ENCODE assay signal across 10 cellular contexts in genomic region chr14:74571441-74571841, GRCh38. TPM values are rescaled to one million over a fixed set of nuclear protein-coding genes. Genes with fewer than 3 reads are reported as not detected.
DNase-seq lines count a peak whose midpoint lies in the region; ATAC-seq and TF ChIP-seq lines count a peak whose summit lies in the region.
"Had no signal": no experiment of that assay in that cellular context is flagged by ENCODE, and none has a peak within 500 bp of the region (broad histone marks: within the 10 kb centered on the region; RNA-seq: fewer than 3 reads in every experiment).

No MANE protein-coding gene starts in this region.

- H3K4me2 ChIP-seq in mesenchymal stem cell (ENCODE audit: low read length, poor library complexity, severe bottlenecking) = peak overlapping the region; percentile 49

- H2BK15ac ChIP-seq in mesenchymal stem cell (ENCODE audit: low read depth, poor library complexity, severe bottlenecking) = no peak overlapping the region

- H3K4ac ChIP-seq in mesenchymal stem cell (ENCODE audit: low read depth in 1 of 2, low read length in 2 of 2) = peak overlapping the region in 1 of 2 experiments; percentile 75

- H2AK5ac ChIP-seq in mesenchymal stem cell (ENCODE audit: low read length, severe bottlenecking) = peak overlapping the region; percentile 96

- H3K27me3 ChIP-seq in brain microvascular endothelial cell (replicated peaks) (no peaks in the 10 kb centered on the region), mesenchymal stem cell (ENCODE audit: control insufficient read depth in 1 of 2, insufficient read depth in 1 of 2, low read length in 2 of 2) (no peaks in the 10 kb centered on the region), tibial nerve (no peaks in the 10 kb centered on the region), H7 (ENCODE audit: control insufficient read depth, insufficient read depth, low read length) (no peaks in the 10 kb centered on the region)

- TF ChIP-seq CTCF in brain microvascular endothelial cell (IDR thresholded peaks at IDR 0.05; ENCODE audit: low read depth, low read length, missing control alignments) = no peak
- no peak for TF ChIP-seq CTCF in tibial nerve (IDR thresholded peaks at IDR 0.05)
- no peak for TF ChIP-seq CTCF in GM13976 (IDR thresholded peaks at IDR 0.05; ENCODE audit: borderline replicate concordance, control extremely low read depth, extremely low read depth, insufficient read depth, missing control alignments)

- in situ Hi-C loops in brain microvascular endothelial cell (cut with HindIII; ENCODE audit: low pct_ligation_motif_present, low sequenced_read_pairs) = no loop called here
- in situ Hi-C loops in GM13976 (cut with MboI; ENCODE audit: low sequenced_read_pairs, unreplicated experiment) = no loop called here

- under 1% methylated on average over 7 of the region's 9 CpGs for WGBS in mesenchymal stem cell
- whole genome bisulfite sequencing in tibial nerve, 2 donors = 7 to 16% methylated on average over 9 of the region's 9 CpGs

- H3K18ac ChIP-seq in mesenchymal stem cell (ENCODE audit: low read depth in 1 of 2, low read length in 2 of 2) = peak overlapping the region; percentile 92 to 94

- H2BK120ac ChIP-seq in mesenchymal stem cell (ENCODE audit: low read depth, low read length) = peak overlapping the region; percentile 69

- H3K23ac ChIP-seq in mesenchymal stem cell (ENCODE audit: low read length in 2 of 2) = no peak overlapping the region

- TF ChIP-seq POLR2A in tibial nerve (IDR thresholded peaks at IDR 0.05) = no peak

- H2BK5ac ChIP-seq in mesenchymal stem cell (ENCODE audit: low read depth, low read length, poor library complexity, severe bottlenecking) = peak overlapping the region; percentile 99

- ATAC-seq in HG02588 (IDR thresholded peaks at IDR 0.05; ENCODE audit: unreplicated experiment) = no peak
- ATAC-seq: left lobe of liver had no signal

- H3K4me1 ChIP-seq in mesenchymal stem cell (ENCODE audit: control insufficient read depth, insufficient read depth, low read depth, low read length) (peaks cover 61% of the 10 kb centered on the region), tibial nerve (peaks cover 0 to 99% (median 45%) of the 10 kb centered on the region in 4 donors)

- peak overlapping the region; percentile 88 to 93 for H2BK12ac ChIP-seq in mesenchymal stem cell (ENCODE audit: low read length in 2 of 2)

- TF ChIP-seq EP300 in tibial nerve (IDR thresholded peaks at IDR 0.05) = no peak

- H3K4me3 ChIP-seq in brain microvascular endothelial cell (ENCODE audit: low read depth, low read length) = no peak overlapping the region
- H3K4me3 ChIP-seq in mesenchymal stem cell (ENCODE audit: insufficient read depth in 1 of 2, low read depth in 1 of 2, low read length in 2 of 2) = peak overlapping the region in 1 of 2 experiments; percentile 56
- H3K4me3 ChIP-seq in tibial nerve = peak overlapping the region in 1 of 4 donors; percentile 33
- no peak overlapping the region for H3K4me3 ChIP-seq in H7 (ENCODE audit: insufficient read depth, low read depth, low read length)

- H2AFZ ChIP-seq in mesenchymal stem cell (ENCODE audit: low read depth, low read length) = no peak overlapping the region

- H3K36me3 ChIP-seq in brain microvascular endothelial cell (replicated peaks) = no peaks in the 10 kb centered on the region
- peaks cover 33 to 36% of the 10 kb centered on the region in 2 experiments for H3K36me3 ChIP-seq in mesenchymal stem cell (ENCODE audit: control insufficient read depth in 1 of 2, insufficient read depth in 2 of 2, low read depth in 1 of 2, low read length in 2 of 2)
- no peaks in the 10 kb centered on the region for H3K36me3 ChIP-seq in tibial nerve
- no peaks in the 10 kb centered on the region for H3K36me3 ChIP-seq in H7 (replicated peaks; ENCODE audit: control insufficient read depth, insufficient read depth, low read length)

- H4K8ac ChIP-seq in mesenchymal stem cell (ENCODE audit: low read length) = peak overlapping the region; percentile 52

- H3K79me1 ChIP-seq in mesenchymal stem cell (replicated peaks; ENCODE audit: low read length, poor library complexity, severe bottlenecking) = peaks cover 6% of the 10 kb centered on the region

- peak overlapping the region; percentile 83 for H4K91ac ChIP-seq in mesenchymal stem cell (ENCODE audit: low read length)

- H3K9me3 ChIP-seq in mesenchymal stem cell (ENCODE audit: control insufficient read depth, low read length) = no peaks in the 10 kb centered on the region
- no peaks in the 10 kb centered on the region for H3K9me3 ChIP-seq in tibial nerve

- no peak overlapping the region for H3K14ac ChIP-seq in mesenchymal stem cell (ENCODE audit: low read length in 2 of 2)

- H3K27ac ChIP-seq in brain microvascular endothelial cell = peak overlapping the region; percentile 98
- H3K27ac ChIP-seq in mesenchymal stem cell (ENCODE audit: low read length, poor library complexity, severe bottlenecking) = peak overlapping the region; percentile 100
- peak overlapping the region in 3 of 4 donors; percentile 14 to 91 (median 83) for H3K27ac ChIP-seq in tibial nerve

- peak overlapping the region; percentile 86 for H3K9ac ChIP-seq in mesenchymal stem cell (ENCODE audit: low read length)

- DNase-seq in NCI-H82 (lab: John Stamatoyannopoulos, UW) = peak; percentile 47
- no peak for DNase-seq in NCI-H82 treated with DMSO at 0.1 percent for 48 hours (lab: John Stamatoyannopoulos, UW; ENCODE audit: unreplicated experiment)
- peak; percentile 57 for DNase-seq in brain microvascular endothelial cell
- peak; percentile 82 for DNase-seq in mesenchymal stem cell
- DNase-seq in tibial nerve (ENCODE audit: low spot score in 2 of 2) = no peak
- DNase-seq in H7 = no peak
- no peak for DNase-seq in GM13976 (ENCODE audit: low spot score)
- DNase-seq: KG1 had no signal

RNA-seq across cellular contexts. Expression of gene LTBP2, which starts 40.6 kb away (rescaled TPM):
- 16.6 TPM for polyA plus RNA-seq in mesenchymal stem cell (2013, experiment 1 of 2)
- polyA plus RNA-seq in mesenchymal stem cell (2013, experiment 2 of 2) = 16.0 TPM
- 100 to 1,000 TPM in 2 of 4 donors, 10 to 100 TPM in 2; 67.1 to 276 (median 134) TPM for total RNA-seq in tibial nerve
- total RNA-seq in H7 (2014; rRNA removed; shearing (Covaris generic)) = 1.3 and 2.0 TPM in 2 replicates

Comparison
In these comparisons a context has a peak if more than half of its experiments do, and no peak if none do; other contexts are left out.
1. DNase-seq: peak in NCI-H82 (single experiment), brain microvascular endothelial cell (single experiment) and mesenchymal stem cell (single experiment); none in NCI-H82 treated with DMSO at 0.1 percent for 48 hours (single experiment), tibial nerve (0 of 2), H7 (single experiment) and GM13976 (single experiment).
2. RNA of gene LTBP2, which starts 40.6 kb away (total RNA-seq): 67.1 to 276 TPM in tibial nerve; 1.3 to 2.0 TPM in H7; every median in the first group is over 10 times any median in the second.
3. Peak in every context shown above with its lines, with median percentiles within 50 percentile points of each other: H3K27ac ChIP-seq.